In the genomic region with DNA sequence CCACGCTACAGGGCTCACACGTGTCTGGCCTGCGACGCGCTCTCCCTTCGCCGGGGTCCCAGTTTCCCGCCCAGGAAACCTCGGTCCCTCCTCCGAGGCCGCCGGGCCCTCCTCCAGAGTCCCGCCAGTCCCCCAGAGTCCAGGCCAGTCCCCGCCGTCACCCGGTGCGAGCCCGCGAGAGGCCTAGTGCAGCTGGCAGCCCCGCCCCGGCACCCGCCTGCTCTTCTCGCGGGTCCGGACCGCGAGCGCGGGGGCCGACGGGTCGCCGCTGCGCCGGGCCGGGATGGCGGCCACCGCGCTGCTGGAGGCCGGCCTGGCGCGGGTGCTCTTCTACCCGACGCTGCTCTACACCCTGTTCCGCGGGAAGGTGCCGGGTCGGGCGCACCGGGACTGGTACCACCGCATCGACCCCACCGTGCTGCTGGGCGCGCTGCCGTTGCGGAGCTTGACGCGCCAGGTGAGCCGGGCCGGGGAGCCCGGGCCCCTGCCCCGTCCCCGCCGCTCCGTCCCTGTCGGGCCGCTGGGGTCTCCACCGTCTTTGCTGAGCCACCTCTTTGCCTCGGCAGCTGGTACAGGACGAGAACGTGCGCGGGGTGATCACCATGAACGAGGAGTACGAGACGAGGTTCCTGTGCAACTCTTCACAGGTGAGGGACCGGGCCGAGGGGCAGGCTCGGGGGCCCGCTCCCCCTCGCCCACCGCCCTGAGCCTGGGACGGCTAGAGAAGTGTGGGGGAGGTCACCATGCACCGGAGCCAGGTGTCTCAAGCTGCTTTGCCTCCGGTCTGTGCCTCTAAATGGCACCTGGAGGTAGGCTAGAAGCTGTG, we compare ENCODE assay signal across 1 cellular context.
TF ChIP-seq lines count a peak whose summit lies in the region.

A gene with protein sequence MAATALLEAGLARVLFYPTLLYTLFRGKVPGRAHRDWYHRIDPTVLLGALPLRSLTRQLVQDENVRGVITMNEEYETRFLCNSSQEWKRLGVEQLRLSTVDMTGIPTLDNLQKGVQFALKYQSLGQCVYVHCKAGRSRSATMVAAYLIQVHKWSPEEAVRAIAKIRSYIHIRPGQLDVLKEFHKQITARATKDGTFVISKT (plus strand): TSS at position 260 of the 826 bp plus-strand sequence. CDS start 24 bp downstream, at position 284.

TF ChIP-seq in HepG2, 621 proteins besides CTCF, POLR2A, EP300 and RAD21 (continued from another document and continues in another):
- TF ChIP-seq ZNF547 (CRISPR knock-in tag; IDR thresholded peaks at IDR 0.05) (no peak), CENPBD1 (CRISPR knock-in tag; IDR thresholded peaks at IDR 0.05; ENCODE audit: borderline replicate concordance, low read depth) (no peak; the same call in 1 of the 2 replicates), ZNF616 (CRISPR knock-in tag; IDR thresholded peaks at IDR 0.05; ENCODE audit: low read depth) (peak; percentile 79), ZNF878 (CRISPR knock-in tag; IDR thresholded peaks at IDR 0.05) (no peak), KAT8 (CRISPR knock-in tag; IDR thresholded peaks at IDR 0.05) (peak; percentile 75; the same call in 1 of the 2 replicates), MXD1 (CRISPR knock-in tag; IDR thresholded peaks at IDR 0.05) (peak; percentile 71), NKX3-1 (CRISPR knock-in tag; IDR thresholded peaks at IDR 0.05) (0 out of 2 replicates have a peak, but pooled peaks have one; percentile 30), ZNF263 (CRISPR knock-in tag; IDR thresholded peaks at IDR 0.05) (no peak), SKI (IDR thresholded peaks at IDR 0.05; ENCODE audit: partially characterized antibody) (peak; percentile 34), ZNF772 (CRISPR knock-in tag; IDR thresholded peaks at IDR 0.05) (peak; percentile 70; the same call in 1 of the 2 replicates), TEAD3 (CRISPR knock-in tag; optimal IDR thresholded peaks at IDR 0.05; ENCODE audit: borderline replicate concordance) (peak; percentile 3), ZNF841 (CRISPR knock-in tag; IDR thresholded peaks at IDR 0.05; ENCODE audit: borderline replicate concordance) (0 out of 2 replicates have a peak, but pooled peaks have one; percentile 24), MXD4 (CRISPR knock-in tag; IDR thresholded peaks at IDR 0.05) (peak; percentile 83; the same call in 1 of the 2 replicates), HNRNPL (IDR thresholded peaks at IDR 0.05; ENCODE audit: low read depth, low read length) (0 out of 2 replicates have a peak, but pooled peaks have one; percentile 25), ZSCAN21 (CRISPR knock-in tag; IDR thresholded peaks at IDR 0.05; ENCODE audit: borderline replicate concordance) (peak; percentile 29; the same call in 1 of the 2 replicates), ZSCAN5A (CRISPR knock-in tag; IDR thresholded peaks at IDR 0.05; ENCODE audit: borderline replicate concordance) (0 out of 2 replicates have a peak, but pooled peaks have one; percentile 40), CHD2 (IDR thresholded peaks at IDR 0.05; ENCODE audit: low read depth, low read length) (peak; percentile 93), PHF20 (CRISPR knock-in tag; IDR thresholded peaks at IDR 0.05) (peak; percentile 56; the same call in 1 of the 2 replicates), THYN1 (CRISPR knock-in tag; IDR thresholded peaks at IDR 0.05; ENCODE audit: borderline replicate concordance, low read depth) (0 out of 2 replicates have a peak, but pooled peaks have one; percentile 53), ZFY (CRISPR knock-in tag; IDR thresholded peaks at IDR 0.05) (peak; percentile 98), ZNF136 (CRISPR knock-in tag; IDR thresholded peaks at IDR 0.05; ENCODE audit: low read depth) (peak; percentile 34; the same call in 1 of the 2 replicates), ZNF781 (CRISPR knock-in tag; IDR thresholded peaks at IDR 0.05; ENCODE audit: borderline replicate concordance, not compliant biosample characterization) (peak; percentile 54), FOXP4 (CRISPR knock-in tag; IDR thresholded peaks at IDR 0.05) (peak; percentile 20; the same call in 1 of the 2 replicates), ZNF431 (CRISPR knock-in tag; IDR thresholded peaks at IDR 0.05; ENCODE audit: borderline replicate concordance, low read depth) (0 out of 2 replicates have a peak, but pooled peaks have one; percentile 26), ZNF205 (CRISPR knock-in tag; IDR thresholded peaks at IDR 0.05) (peak; percentile 50; the same call in 1 of the 2 replicates), FOXP1 (IDR thresholded peaks at IDR 0.05) (no peak), FOXP1 (CRISPR knock-in tag; IDR thresholded peaks at IDR 0.05) (no peak), BRD4 (CRISPR knock-in tag; IDR thresholded peaks at IDR 0.05) (no peak; the same call in 1 of the 2 replicates), NCOA2 (CRISPR knock-in tag; IDR thresholded peaks at IDR 0.05) (no peak), KDM2A (CRISPR knock-in tag; IDR thresholded peaks at IDR 0.05; ENCODE audit: borderline replicate concordance, low read depth) (no peak; the same call in 1 of the 2 replicates), JUND (CRISPR knock-in tag; IDR thresholded peaks at IDR 0.05) (no peak), KDM3A (CRISPR knock-in tag; IDR thresholded peaks at IDR 0.05; ENCODE audit: low read depth) (peak; percentile 79), JUN (CRISPR knock-in tag; IDR thresholded peaks at IDR 0.05) (0 out of 2 replicates have a peak, but pooled peaks have one; percentile 19), ZNF451 (CRISPR knock-in tag; IDR thresholded peaks at IDR 0.05) (peak; percentile 78; the same call in 1 of the 2 replicates), NRL (CRISPR knock-in tag; IDR thresholded peaks at IDR 0.05; ENCODE audit: borderline replicate concordance) (0 out of 2 replicates have a peak, but pooled peaks have one; percentile 18), MTF2 (CRISPR knock-in tag; IDR thresholded peaks at IDR 0.05; ENCODE audit: borderline replicate concordance) (peak; percentile 50; the same call in 1 of the 2 replicates), ZNF333 (CRISPR knock-in tag; IDR thresholded peaks at IDR 0.05; ENCODE audit: borderline replicate concordance) (peak; percentile 63; the same call in 1 of the 2 replicates), USF2 (IDR thresholded peaks at IDR 0.05; ENCODE audit: low read depth, low read length) (no peak), USF2 (CRISPR knock-in tag; IDR thresholded peaks at IDR 0.05; ENCODE audit: borderline replicate concordance) (no peak), TBX2 (CRISPR knock-in tag; IDR thresholded peaks at IDR 0.05; ENCODE audit: borderline replicate concordance) (peak; percentile 56; the same call in 1 of the 2 replicates), EZH2 (conservative IDR thresholded peaks at IDR 0.05; ENCODE audit: low read depth, low read length) (no peak), RFXAP (CRISPR knock-in tag; IDR thresholded peaks at IDR 0.05; ENCODE audit: borderline replicate concordance) (peak; percentile 14; the same call in 1 of the 2 replicates), SPEN (CRISPR knock-in tag; IDR thresholded peaks at IDR 0.05; ENCODE audit: low read depth) (peak; percentile 36; the same call in 1 of the 2 replicates), ZNF292 (CRISPR knock-in tag; IDR thresholded peaks at IDR 0.05; ENCODE audit: borderline replicate concordance, low read depth) (peak; percentile 33; the same call in 1 of the 2 replicates), GLMP (CRISPR knock-in tag; IDR thresholded peaks at IDR 0.05; ENCODE audit: borderline replicate concordance) (no peak), RORA (CRISPR knock-in tag; IDR thresholded peaks at IDR 0.05) (no peak)
- TF ChIP-seq, protein P1, sequence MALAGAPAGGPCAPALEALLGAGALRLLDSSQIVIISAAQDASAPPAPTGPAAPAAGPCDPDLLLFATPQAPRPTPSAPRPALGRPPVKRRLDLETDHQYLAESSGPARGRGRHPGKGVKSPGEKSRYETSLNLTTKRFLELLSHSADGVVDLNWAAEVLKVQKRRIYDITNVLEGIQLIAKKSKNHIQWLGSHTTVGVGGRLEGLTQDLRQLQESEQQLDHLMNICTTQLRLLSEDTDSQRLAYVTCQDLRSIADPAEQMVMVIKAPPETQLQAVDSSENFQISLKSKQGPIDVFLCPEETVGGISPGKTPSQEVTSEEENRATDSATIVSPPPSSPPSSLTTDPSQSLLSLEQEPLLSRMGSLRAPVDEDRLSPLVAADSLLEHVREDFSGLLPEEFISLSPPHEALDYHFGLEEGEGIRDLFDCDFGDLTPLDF (CRISPR knock-in tag; IDR thresholded peaks at IDR 0.05) = peak; percentile 75
- TF ChIP-seq, protein P2, sequence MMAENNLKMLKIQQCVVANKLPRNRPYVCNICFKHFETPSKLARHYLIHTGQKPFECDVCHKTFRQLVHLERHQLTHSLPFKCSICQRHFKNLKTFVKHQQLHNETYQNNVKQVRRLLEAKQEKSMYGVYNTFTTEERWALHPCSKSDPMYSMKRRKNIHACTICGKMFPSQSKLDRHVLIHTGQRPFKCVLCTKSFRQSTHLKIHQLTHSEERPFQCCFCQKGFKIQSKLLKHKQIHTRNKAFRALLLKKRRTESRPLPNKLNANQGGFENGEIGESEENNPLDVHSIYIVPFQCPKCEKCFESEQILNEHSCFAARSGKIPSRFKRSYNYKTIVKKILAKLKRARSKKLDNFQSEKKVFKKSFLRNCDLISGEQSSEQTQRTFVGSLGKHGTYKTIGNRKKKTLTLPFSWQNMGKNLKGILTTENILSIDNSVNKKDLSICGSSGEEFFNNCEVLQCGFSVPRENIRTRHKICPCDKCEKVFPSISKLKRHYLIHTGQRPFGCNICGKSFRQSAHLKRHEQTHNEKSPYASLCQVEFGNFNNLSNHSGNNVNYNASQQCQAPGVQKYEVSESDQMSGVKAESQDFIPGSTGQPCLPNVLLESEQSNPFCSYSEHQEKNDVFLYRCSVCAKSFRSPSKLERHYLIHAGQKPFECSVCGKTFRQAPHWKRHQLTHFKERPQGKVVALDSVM (CRISPR knock-in tag; IDR thresholded peaks at IDR 0.05) = peak; percentile 63; the same call in 1 of the 2 replicates
- TF ChIP-seq, protein P3, sequence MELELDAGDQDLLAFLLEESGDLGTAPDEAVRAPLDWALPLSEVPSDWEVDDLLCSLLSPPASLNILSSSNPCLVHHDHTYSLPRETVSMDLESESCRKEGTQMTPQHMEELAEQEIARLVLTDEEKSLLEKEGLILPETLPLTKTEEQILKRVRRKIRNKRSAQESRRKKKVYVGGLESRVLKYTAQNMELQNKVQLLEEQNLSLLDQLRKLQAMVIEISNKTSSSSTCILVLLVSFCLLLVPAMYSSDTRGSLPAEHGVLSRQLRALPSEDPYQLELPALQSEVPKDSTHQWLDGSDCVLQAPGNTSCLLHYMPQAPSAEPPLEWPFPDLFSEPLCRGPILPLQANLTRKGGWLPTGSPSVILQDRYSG (CRISPR knock-in tag; IDR thresholded peaks at IDR 0.05) = no peak
